Comparison of ENCODE assay signal across 16 cellular contexts in genomic region chr22:50224071-50224470, GRCh38. TPM values are rescaled to one million over a fixed set of nuclear protein-coding genes. Genes with fewer than 3 reads are reported as not detected.
DNase-seq lines count a peak whose midpoint lies in the region; ATAC-seq and TF ChIP-seq lines count a peak whose summit lies in the region.
"Had no signal": no experiment of that assay in that cellular context is flagged by ENCODE, and none has a peak within 500 bp of the region (broad histone marks: within the 10 kb centered on the region; RNA-seq: fewer than 3 reads in every experiment).

No MANE protein-coding gene starts in this region.

- H3K4me1 ChIP-seq in osteoblast (ENCODE audit: insufficient read depth, low read length) (no peaks in the 10 kb centered on the region), PC-3 (ENCODE audit: insufficient read depth, low read length) (no peaks in the 10 kb centered on the region)

- H2AFZ ChIP-seq in osteoblast (ENCODE audit: low read length) (no peak overlapping the region), PC-3 (ENCODE audit: low read length) (no peak overlapping the region)
- H2AFZ ChIP-seq: GM23248 had no signal

- H3K27ac ChIP-seq in osteoblast (ENCODE audit: low read depth, low read length) (no peak overlapping the region), PC-3 (ENCODE audit: low read length) (no peak overlapping the region)
- H3K27ac ChIP-seq: BLaER1 treated with 17β-estradiol and CSF1 and Interleukin-3, amounts not matched to agents 10 nM and 100 nM; GM23248 had no signal

- in situ Hi-C loops in SK-MEL-5 (cut with HindIII; ENCODE audit: low pct_unique_long_range_greater_than_20kb, low sequenced_read_pairs) = no loop called here

- no peaks in the 10 kb centered on the region for H4K20me1 ChIP-seq in osteoblast (ENCODE audit: insufficient read depth, low read length)
- no peaks in the 10 kb centered on the region for H4K20me1 ChIP-seq in PC-3 (ENCODE audit: low read length)

- no peaks in the 10 kb centered on the region for H3K9me3 Mint-ChIP-seq in activated naive CD4-positive, alpha-beta T cell treated with anti-CD3 and anti-CD28 coated beads, Interleukin-2, amount 50 U/mL, for 24 hours
- H3K9me3 Mint-ChIP-seq: CD4-positive, alpha-beta T cell had no signal

- H3F3A ChIP-seq in PC-3 (ENCODE audit: low read length, unreplicated experiment) = no peaks in the 10 kb centered on the region

- peak overlapping the region; percentile 30 for H3K27ac Mint-ChIP-seq in activated naive CD4-positive, alpha-beta T cell treated with anti-CD3 and anti-CD28 coated beads, Interleukin-2, amount 50 U/mL, for 24 hours
- H3K27ac Mint-ChIP-seq: CD4-positive, alpha-beta T cell had no signal

- no peaks in the 10 kb centered on the region for H3K27me3 Mint-ChIP-seq in activated naive CD4-positive, alpha-beta T cell treated with anti-CD3 and anti-CD28 coated beads, Interleukin-2, amount 50 U/mL, for 24 hours
- H3K27me3 Mint-ChIP-seq: CD4-positive, alpha-beta T cell had no signal

- no peaks in the 10 kb centered on the region for H3K27me3 ChIP-seq in osteoblast (ENCODE audit: insufficient read depth, low read length)
- no peaks in the 10 kb centered on the region for H3K27me3 ChIP-seq in PC-3 (ENCODE audit: low read length)

- H3K9me3 ChIP-seq in osteoblast (ENCODE audit: low read depth, low read length) (no peaks in the 10 kb centered on the region), PC-3 (ENCODE audit: low read length) (no peaks in the 10 kb centered on the region)
- H3K9me3 ChIP-seq: BLaER1 treated with 17β-estradiol and CSF1 and Interleukin-3, amounts not matched to agents 10 nM and 100 nM had no signal

- no peak overlapping the region for H3K4me3 Mint-ChIP-seq in activated naive CD4-positive, alpha-beta T cell treated with anti-CD3 and anti-CD28 coated beads, Interleukin-2, amount 50 U/mL, for 24 hours
- H3K4me3 Mint-ChIP-seq: CD4-positive, alpha-beta T cell had no signal

- no peak for DNase-seq in activated naive CD4-positive, alpha-beta T cell treated with anti-CD3 and anti-CD28 coated beads, Interleukin-2, amount 50 U/mL, for 16 hours
- DNase-seq in SK-MEL-5 (ENCODE audit: low read depth, low spot score) (peak; percentile 38), islet precursor cell (peak; percentile 40), osteoblast (ENCODE audit: insufficient read length, low spot score, missing footprints) (peak; percentile 76), CD1c-positive myeloid dendritic cell (ENCODE audit: extremely low spot score) (no peak), medulla oblongata (ENCODE audit: extremely low spot score) (no peak), PC-3 (no peak)
- DNase-seq: ACHN; Calu3; CD4-positive, alpha-beta T cell; DMS 273 treated with DMSO at 0.1 percent for 48 hours; DMS79; EL; GM23248 had no signal

- H3K36me3 Mint-ChIP-seq in activated naive CD4-positive, alpha-beta T cell treated with anti-CD3 and anti-CD28 coated beads, Interleukin-2, amount 50 U/mL, for 24 hours = peaks cover 5% of the 10 kb centered on the region

- H3K36me3 ChIP-seq in osteoblast (ENCODE audit: insufficient read depth, low read length) = peaks cover 38% of the 10 kb centered on the region
- H3K36me3 ChIP-seq in PC-3 (ENCODE audit: low read depth, low read length) = peaks cover 3% of the 10 kb centered on the region; the same call in 1 of the 2 replicates

- TF ChIP-seq CTCF in osteoblast (IDR thresholded peaks at IDR 0.05; ENCODE audit: extremely low read depth, low read depth, low read length) = no peak
- no peak for TF ChIP-seq CTCF in PC-3 (conservative IDR thresholded peaks at IDR 0.05; ENCODE audit: low read depth, low read length)

- no peaks in the 10 kb centered on the region for H3K4me1 Mint-ChIP-seq in activated naive CD4-positive, alpha-beta T cell treated with anti-CD3 and anti-CD28 coated beads, Interleukin-2, amount 50 U/mL, for 24 hours

- ATAC-seq in PC-3 = no peak

- H3K79me2 ChIP-seq in osteoblast (ENCODE audit: insufficient read depth, low read length) (no peaks in the 10 kb centered on the region), PC-3 (ENCODE audit: low read length) (no peaks in the 10 kb centered on the region)

- BruUV-seq in PC-3 (replicated peaks; lab: Mats Ljungman, UMichigan) = no TSS peak

- CTCF ChIA-PET in PC-3 (lab: Charles Lee) = no interaction called here

- H3K4me2 ChIP-seq in osteoblast (ENCODE audit: insufficient read depth, low read length) = no peak overlapping the region
- H3K4me2 ChIP-seq in PC-3 (ENCODE audit: low read length) = no peak overlapping the region
- H3K4me2 ChIP-seq: BLaER1 treated with 17β-estradiol and CSF1 and Interleukin-3, amounts not matched to agents 10 nM and 100 nM had no signal

- POLR2A ChIA-PET in PC-3 (lab: Charles Lee; ENCODE audit: unreplicated experiment) = no interaction called here

- H3K9ac ChIP-seq in PC-3 (ENCODE audit: low read length) = no peak overlapping the region
- H3K9ac ChIP-seq: BLaER1 treated with 17β-estradiol and CSF1 and Interleukin-3, amounts not matched to agents 10 nM and 100 nM; GM23248 had no signal

- H3K9me2 ChIP-seq in PC-3 (replicated peaks; ENCODE audit: low read length) = no peaks in the 10 kb centered on the region

- intact Hi-C loops in PC-3 (cut with micrococcal nuclease) = no loop called here

- H3K4me3 ChIP-seq in osteoblast (ENCODE audit: insufficient read depth, low read length) = no peak overlapping the region
- no peak overlapping the region for H3K4me3 ChIP-seq in PC-3 (ENCODE audit: low read length)
- H3K4me3 ChIP-seq: BLaER1 treated with 17β-estradiol and CSF1 and Interleukin-3, amounts not matched to agents 10 nM and 100 nM; GM23248 had no signal

RNA-seq across cellular contexts. Expression of gene TUBGCP6, which starts 20.8 kb away (rescaled TPM):
- total RNA-seq in SK-MEL-5 (2014; rRNA removed; shearing (Covaris generic)) = 14.5 and 15.0 TPM in 2 replicates
- 8.2 and 12.3 TPM in 2 replicates for polyA plus RNA-seq in SK-MEL-5 (2015; cell fraction: cytosol; rRNA removed)
- 298 and 324 TPM in 2 replicates for polyA plus RNA-seq in SK-MEL-5 (2015; cell fraction: nucleus; rRNA removed)
- total RNA-seq in osteoblast (26.5 and 28.2 TPM in 2 replicates), PC-3 (2014; rRNA removed) (32.1 and 39.5 TPM in 2 replicates)

RNA-seq across cellular contexts. Expression of gene SELENOO, which starts 23.3 kb away (rescaled TPM):
- total RNA-seq in SK-MEL-5 (2014; rRNA removed; shearing (Covaris generic)) = 43.2 and 43.8 TPM in 2 replicates
- 49.6 and 54.8 TPM in 2 replicates for polyA plus RNA-seq in SK-MEL-5 (2015; cell fraction: cytosol; rRNA removed)
- polyA plus RNA-seq in SK-MEL-5 (2015; cell fraction: nucleus; rRNA removed) = 213 and 233 TPM in 2 replicates
- 13.0 and 15.6 TPM in 2 replicates for total RNA-seq in osteoblast
- 32.8 and 37.4 TPM in 2 replicates for total RNA-seq in PC-3 (2014; rRNA removed)

RNA-seq across cellular contexts. Expression of gene HDAC10, which starts 27.0 kb away (rescaled TPM):
- 7.2 and 10.2 TPM in 2 replicates for total RNA-seq in SK-MEL-5 (2014; rRNA removed; shearing (Covaris generic))
- polyA plus RNA-seq in SK-MEL-5 (2015; cell fraction: cytosol; rRNA removed) = 19.3 and 21.3 TPM in 2 replicates
- 141 and 177 TPM in 2 replicates for polyA plus RNA-seq in SK-MEL-5 (2015; cell fraction: nucleus; rRNA removed)
- total RNA-seq in osteoblast (19.2 and 20.6 TPM in 2 replicates), PC-3 (2014; rRNA removed) (25.8 and 34.5 TPM in 2 replicates)

RNA-seq across cellular contexts. Expression of gene MAPK12, which starts 37.4 kb away (rescaled TPM):
- 10.9 and 14.1 TPM in 2 replicates for total RNA-seq in SK-MEL-5 (2014; rRNA removed; shearing (Covaris generic))
- 12.7 and 16.5 TPM in 2 replicates for polyA plus RNA-seq in SK-MEL-5 (2015; cell fraction: cytosol; rRNA removed)
- 101 and 111 TPM in 2 replicates for polyA plus RNA-seq in SK-MEL-5 (2015; cell fraction: nucleus; rRNA removed)
- total RNA-seq in osteoblast = 24.8 and 34.0 TPM in 2 replicates
- 22.4 and 22.5 TPM in 2 replicates for total RNA-seq in PC-3 (2014; rRNA removed)

RNA-seq across cellular contexts. Expression of gene TRABD, which starts 38.4 kb away (rescaled TPM):
- 29.6 and 30.2 TPM in 2 replicates for total RNA-seq in SK-MEL-5 (2014; rRNA removed; shearing (Covaris generic))
- polyA plus RNA-seq in SK-MEL-5 (2015; cell fraction: cytosol; rRNA removed) = 78.1 and 85.4 TPM in 2 replicates
- polyA plus RNA-seq in SK-MEL-5 (2015; cell fraction: nucleus; rRNA removed) = 182 and 186 TPM in 2 replicates
- 13.6 and 13.8 TPM in 2 replicates for total RNA-seq in osteoblast
- total RNA-seq in PC-3 (2014; rRNA removed) = 53.4 and 59.8 TPM in 2 replicates

Comparison
In these comparisons a context has a peak if more than half of its experiments do, and no peak if none do; other contexts are left out.
1. DNase-seq: peak in SK-MEL-5 (single experiment), islet precursor cell (single experiment) and osteoblast (single experiment); none in activated naive CD4-positive, alpha-beta T cell treated with anti-CD3 and anti-CD28 coated beads, Interleukin-2, amount 50 U/mL, for 16 hours (single experiment), CD1c-positive myeloid dendritic cell (single experiment), medulla oblongata (single experiment) and PC-3 (single experiment).